1 cellular context compared by ENCODE assay signal in the genomic region with DNA sequence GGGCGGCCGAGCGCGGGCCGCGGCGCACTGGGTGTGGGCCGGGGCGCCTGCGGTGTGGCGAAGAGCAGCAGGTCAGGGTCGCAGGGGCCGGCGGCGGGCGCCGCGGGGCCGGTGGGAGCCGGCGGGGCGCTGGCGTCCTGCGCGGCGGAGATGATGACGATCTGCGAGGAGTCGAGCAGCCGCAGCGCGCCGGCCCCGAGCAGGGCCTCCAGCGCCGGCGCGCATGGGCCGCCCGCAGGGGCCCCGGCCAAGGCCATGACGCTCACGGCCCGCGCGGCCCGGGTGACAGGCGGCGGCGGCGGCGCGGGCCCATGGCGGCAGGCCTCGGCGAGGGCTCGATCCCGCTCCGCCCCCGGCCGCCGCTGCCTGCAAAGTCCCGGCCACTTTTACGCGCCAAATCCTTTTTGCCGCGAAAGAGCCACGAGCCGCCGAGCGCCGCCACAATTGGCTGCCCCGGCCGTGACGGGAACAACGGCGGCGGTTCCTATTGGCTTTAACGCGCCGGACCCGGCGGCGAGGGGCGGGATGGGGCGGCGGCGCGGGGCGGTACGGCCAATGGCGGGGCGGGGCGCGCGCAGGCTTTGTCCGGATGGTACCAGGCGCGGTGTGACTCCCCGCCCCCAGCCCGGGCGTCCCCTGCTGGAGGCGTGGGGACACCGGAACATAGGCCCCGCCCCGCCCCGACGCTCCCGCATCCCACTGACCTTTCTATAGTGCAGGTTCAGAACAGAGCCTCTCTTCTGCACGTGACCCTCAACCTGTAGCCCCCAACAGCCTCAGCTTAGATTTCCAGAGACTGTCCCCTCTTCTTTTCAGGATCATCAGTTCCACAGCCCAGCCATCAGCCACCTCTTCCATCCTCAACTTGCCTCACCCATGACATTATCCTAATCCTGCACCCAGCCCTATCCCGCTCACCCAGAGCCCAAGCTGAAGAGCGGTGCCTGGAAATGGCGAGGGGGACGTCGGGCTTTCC.
A peak's percentile ranks its signal among the peaks of the same experiment; 100 is the strongest.
TF ChIP-seq lines count a peak whose summit lies in the region.

A gene with protein sequence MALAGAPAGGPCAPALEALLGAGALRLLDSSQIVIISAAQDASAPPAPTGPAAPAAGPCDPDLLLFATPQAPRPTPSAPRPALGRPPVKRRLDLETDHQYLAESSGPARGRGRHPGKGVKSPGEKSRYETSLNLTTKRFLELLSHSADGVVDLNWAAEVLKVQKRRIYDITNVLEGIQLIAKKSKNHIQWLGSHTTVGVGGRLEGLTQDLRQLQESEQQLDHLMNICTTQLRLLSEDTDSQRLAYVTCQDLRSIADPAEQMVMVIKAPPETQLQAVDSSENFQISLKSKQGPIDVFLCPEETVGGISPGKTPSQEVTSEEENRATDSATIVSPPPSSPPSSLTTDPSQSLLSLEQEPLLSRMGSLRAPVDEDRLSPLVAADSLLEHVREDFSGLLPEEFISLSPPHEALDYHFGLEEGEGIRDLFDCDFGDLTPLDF (minus strand): TSS at position 378 of the 976 bp plus-strand sequence. CDS start 121 bp downstream, at position 257.

TF ChIP-seq in GM12878, 131 proteins besides CTCF, POLR2A, EP300 and RAD21 (continued from another document):
- TF ChIP-seq, protein P1, sequence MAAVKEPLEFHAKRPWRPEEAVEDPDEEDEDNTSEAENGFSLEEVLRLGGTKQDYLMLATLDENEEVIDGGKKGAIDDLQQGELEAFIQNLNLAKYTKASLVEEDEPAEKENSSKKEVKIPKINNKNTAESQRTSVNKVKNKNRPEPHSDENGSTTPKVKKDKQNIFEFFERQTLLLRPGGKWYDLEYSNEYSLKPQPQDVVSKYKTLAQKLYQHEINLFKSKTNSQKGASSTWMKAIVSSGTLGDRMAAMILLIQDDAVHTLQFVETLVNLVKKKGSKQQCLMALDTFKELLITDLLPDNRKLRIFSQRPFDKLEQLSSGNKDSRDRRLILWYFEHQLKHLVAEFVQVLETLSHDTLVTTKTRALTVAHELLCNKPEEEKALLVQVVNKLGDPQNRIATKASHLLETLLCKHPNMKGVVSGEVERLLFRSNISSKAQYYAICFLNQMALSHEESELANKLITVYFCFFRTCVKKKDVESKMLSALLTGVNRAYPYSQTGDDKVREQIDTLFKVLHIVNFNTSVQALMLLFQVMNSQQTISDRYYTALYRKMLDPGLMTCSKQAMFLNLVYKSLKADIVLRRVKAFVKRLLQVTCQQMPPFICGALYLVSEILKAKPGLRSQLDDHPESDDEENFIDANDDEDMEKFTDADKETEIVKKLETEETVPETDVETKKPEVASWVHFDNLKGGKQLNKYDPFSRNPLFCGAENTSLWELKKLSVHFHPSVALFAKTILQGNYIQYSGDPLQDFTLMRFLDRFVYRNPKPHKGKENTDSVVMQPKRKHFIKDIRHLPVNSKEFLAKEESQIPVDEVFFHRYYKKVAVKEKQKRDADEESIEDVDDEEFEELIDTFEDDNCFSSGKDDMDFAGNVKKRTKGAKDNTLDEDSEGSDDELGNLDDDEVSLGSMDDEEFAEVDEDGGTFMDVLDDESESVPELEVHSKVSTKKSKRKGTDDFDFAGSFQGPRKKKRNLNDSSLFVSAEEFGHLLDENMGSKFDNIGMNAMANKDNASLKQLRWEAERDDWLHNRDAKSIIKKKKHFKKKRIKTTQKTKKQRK (IDR thresholded peaks at IDR 0.05; ENCODE audit: low read depth, low read length) = peak; percentile 23; the same call in 1 of the 2 replicates
- no peak for TF ChIP-seq FOXM1 (IDR thresholded peaks at IDR 0.05; ENCODE audit: low read depth, low read length)
- TF ChIP-seq TAF1 (IDR thresholded peaks at IDR 0.05; ENCODE audit: borderline replicate concordance, low read depth, low read length) = no peak
- TF ChIP-seq, protein P2, sequence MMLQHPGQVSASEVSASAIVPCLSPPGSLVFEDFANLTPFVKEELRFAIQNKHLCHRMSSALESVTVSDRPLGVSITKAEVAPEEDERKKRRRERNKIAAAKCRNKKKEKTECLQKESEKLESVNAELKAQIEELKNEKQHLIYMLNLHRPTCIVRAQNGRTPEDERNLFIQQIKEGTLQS (IDR thresholded peaks at IDR 0.05; ENCODE audit: borderline replicate concordance, extremely low read depth, low read depth, low read length) = no peak
- TF ChIP-seq DPF2 (IDR thresholded peaks at IDR 0.05) = no peak
- TF ChIP-seq, protein P3, sequence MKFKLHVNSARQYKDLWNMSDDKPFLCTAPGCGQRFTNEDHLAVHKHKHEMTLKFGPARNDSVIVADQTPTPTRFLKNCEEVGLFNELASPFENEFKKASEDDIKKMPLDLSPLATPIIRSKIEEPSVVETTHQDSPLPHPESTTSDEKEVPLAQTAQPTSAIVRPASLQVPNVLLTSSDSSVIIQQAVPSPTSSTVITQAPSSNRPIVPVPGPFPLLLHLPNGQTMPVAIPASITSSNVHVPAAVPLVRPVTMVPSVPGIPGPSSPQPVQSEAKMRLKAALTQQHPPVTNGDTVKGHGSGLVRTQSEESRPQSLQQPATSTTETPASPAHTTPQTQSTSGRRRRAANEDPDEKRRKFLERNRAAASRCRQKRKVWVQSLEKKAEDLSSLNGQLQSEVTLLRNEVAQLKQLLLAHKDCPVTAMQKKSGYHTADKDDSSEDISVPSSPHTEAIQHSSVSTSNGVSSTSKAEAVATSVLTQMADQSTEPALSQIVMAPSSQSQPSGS (IDR thresholded peaks at IDR 0.05; ENCODE audit: low read length) = no peak
- TF ChIP-seq, protein P4, sequence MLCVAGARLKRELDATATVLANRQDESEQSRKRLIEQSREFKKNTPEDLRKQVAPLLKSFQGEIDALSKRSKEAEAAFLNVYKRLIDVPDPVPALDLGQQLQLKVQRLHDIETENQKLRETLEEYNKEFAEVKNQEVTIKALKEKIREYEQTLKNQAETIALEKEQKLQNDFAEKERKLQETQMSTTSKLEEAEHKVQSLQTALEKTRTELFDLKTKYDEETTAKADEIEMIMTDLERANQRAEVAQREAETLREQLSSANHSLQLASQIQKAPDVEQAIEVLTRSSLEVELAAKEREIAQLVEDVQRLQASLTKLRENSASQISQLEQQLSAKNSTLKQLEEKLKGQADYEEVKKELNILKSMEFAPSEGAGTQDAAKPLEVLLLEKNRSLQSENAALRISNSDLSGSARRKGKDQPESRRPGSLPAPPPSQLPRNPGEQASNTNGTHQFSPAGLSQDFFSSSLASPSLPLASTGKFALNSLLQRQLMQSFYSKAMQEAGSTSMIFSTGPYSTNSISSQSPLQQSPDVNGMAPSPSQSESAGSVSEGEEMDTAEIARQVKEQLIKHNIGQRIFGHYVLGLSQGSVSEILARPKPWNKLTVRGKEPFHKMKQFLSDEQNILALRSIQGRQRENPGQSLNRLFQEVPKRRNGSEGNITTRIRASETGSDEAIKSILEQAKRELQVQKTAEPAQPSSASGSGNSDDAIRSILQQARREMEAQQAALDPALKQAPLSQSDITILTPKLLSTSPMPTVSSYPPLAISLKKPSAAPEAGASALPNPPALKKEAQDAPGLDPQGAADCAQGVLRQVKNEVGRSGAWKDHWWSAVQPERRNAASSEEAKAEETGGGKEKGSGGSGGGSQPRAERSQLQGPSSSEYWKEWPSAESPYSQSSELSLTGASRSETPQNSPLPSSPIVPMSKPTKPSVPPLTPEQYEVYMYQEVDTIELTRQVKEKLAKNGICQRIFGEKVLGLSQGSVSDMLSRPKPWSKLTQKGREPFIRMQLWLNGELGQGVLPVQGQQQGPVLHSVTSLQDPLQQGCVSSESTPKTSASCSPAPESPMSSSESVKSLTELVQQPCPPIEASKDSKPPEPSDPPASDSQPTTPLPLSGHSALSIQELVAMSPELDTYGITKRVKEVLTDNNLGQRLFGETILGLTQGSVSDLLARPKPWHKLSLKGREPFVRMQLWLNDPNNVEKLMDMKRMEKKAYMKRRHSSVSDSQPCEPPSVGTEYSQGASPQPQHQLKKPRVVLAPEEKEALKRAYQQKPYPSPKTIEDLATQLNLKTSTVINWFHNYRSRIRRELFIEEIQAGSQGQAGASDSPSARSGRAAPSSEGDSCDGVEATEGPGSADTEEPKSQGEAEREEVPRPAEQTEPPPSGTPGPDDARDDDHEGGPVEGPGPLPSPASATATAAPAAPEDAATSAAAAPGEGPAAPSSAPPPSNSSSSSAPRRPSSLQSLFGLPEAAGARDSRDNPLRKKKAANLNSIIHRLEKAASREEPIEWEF (IDR thresholded peaks at IDR 0.05; ENCODE audit: insufficient replicate concordance, low read depth, low read length) = no peak
- TF ChIP-seq, protein P5, sequence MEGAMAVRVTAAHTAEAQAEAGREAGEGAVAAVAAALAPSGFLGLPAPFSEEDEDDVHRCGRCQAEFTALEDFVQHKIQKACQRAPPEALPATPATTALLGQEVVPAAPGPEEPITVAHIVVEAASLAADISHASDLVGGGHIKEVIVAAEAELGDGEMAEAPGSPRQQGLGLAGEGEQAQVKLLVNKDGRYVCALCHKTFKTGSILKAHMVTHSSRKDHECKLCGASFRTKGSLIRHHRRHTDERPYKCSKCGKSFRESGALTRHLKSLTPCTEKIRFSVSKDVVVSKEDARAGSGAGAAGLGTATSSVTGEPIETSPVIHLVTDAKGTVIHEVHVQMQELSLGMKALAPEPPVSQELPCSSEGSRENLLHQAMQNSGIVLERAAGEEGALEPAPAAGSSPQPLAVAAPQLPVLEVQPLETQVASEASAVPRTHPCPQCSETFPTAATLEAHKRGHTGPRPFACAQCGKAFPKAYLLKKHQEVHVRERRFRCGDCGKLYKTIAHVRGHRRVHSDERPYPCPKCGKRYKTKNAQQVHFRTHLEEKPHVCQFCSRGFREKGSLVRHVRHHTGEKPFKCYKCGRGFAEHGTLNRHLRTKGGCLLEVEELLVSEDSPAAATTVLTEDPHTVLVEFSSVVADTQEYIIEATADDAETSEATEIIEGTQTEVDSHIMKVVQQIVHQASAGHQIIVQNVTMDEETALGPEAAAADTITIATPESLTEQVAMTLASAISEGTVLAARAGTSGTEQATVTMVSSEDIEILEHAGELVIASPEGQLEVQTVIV (IDR thresholded peaks at IDR 0.05; ENCODE audit: borderline replicate concordance, partially characterized antibody) = no peak
- peak; percentile 10; the same call in 1 of the 2 replicates for TF ChIP-seq NR2C1 (IDR thresholded peaks at IDR 0.05)
- no peak for TF ChIP-seq SIX5 (IDR thresholded peaks at IDR 0.05; ENCODE audit: low read depth, low read length, severe bottlenecking)
- peak; percentile 17 for TF ChIP-seq NR2F1 (conservative IDR thresholded peaks at IDR 0.05)
- no peak for TF ChIP-seq HDAC6 (IDR thresholded peaks at IDR 0.05; ENCODE audit: unreplicated experiment)
- TF ChIP-seq, protein P6, sequence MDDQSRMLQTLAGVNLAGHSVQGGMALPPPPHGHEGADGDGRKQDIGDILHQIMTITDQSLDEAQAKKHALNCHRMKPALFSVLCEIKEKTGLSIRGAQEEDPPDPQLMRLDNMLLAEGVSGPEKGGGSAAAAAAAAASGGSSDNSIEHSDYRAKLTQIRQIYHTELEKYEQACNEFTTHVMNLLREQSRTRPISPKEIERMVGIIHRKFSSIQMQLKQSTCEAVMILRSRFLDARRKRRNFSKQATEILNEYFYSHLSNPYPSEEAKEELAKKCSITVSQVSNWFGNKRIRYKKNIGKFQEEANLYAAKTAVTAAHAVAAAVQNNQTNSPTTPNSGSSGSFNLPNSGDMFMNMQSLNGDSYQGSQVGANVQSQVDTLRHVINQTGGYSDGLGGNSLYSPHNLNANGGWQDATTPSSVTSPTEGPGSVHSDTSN (IDR thresholded peaks at IDR 0.05; ENCODE audit: insufficient replicate concordance, low read depth, low read length) = no peak
- TF ChIP-seq RCOR1 (conservative IDR thresholded peaks at IDR 0.05; ENCODE audit: low read depth, low read length) = no peak
- TF ChIP-seq RELA (IDR thresholded peaks at IDR 0.05; ENCODE audit: borderline replicate concordance, partially characterized antibody) = no peak
- TF ChIP-seq CREB1 (IDR thresholded peaks at IDR 0.05; ENCODE audit: low read depth) = peak; percentile 84
- no peak for TF ChIP-seq PAX5 (IDR thresholded peaks at IDR 0.05; ENCODE audit: borderline replicate concordance, low read depth, low read length)
- TF ChIP-seq MXI1 (IDR thresholded peaks at IDR 0.05; ENCODE audit: low read depth, low read length) = peak; percentile 85; the same call in 1 of the 2 replicates
- no peak for TF ChIP-seq IRF4 (IDR thresholded peaks at IDR 0.05; ENCODE audit: low read depth, low read length)
- peak; percentile 63; the same call in 1 of the 2 replicates for TF ChIP-seq LARP7 (IDR thresholded peaks at IDR 0.05)
- no peak for TF ChIP-seq BCL11A (IDR thresholded peaks at IDR 0.05; ENCODE audit: low read depth, low read length)
- TF ChIP-seq, protein P7, sequence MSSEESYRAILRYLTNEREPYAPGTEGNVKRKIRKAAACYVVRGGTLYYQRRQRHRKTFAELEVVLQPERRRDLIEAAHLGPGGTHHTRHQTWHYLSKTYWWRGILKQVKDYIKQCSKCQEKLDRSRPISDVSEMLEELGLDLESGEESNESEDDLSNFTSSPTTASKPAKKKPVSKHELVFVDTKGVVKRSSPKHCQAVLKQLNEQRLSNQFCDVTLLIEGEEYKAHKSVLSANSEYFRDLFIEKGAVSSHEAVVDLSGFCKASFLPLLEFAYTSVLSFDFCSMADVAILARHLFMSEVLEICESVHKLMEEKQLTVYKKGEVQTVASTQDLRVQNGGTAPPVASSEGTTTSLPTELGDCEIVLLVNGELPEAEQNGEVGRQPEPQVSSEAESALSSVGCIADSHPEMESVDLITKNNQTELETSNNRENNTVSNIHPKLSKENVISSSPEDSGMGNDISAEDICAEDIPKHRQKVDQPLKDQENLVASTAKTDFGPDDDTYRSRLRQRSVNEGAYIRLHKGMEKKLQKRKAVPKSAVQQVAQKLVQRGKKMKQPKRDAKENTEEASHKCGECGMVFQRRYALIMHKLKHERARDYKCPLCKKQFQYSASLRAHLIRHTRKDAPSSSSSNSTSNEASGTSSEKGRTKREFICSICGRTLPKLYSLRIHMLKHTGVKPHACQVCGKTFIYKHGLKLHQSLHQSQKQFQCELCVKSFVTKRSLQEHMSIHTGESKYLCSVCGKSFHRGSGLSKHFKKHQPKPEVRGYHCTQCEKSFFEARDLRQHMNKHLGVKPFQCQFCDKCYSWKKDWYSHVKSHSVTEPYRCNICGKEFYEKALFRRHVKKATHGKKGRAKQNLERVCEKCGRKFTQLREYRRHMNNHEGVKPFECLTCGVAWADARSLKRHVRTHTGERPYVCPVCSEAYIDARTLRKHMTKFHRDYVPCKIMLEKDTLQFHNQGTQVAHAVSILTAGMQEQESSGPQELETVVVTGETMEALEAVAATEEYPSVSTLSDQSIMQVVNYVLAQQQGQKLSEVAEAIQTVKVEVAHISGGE (CRISPR knock-in tag; IDR thresholded peaks at IDR 0.05) = no peak
- TF ChIP-seq ZNF207 (IDR thresholded peaks at IDR 0.05; ENCODE audit: borderline replicate concordance) = no peak
- TF ChIP-seq BMI1 (IDR thresholded peaks at IDR 0.05; ENCODE audit: borderline replicate concordance) = no peak
- peak; percentile 94 for TF ChIP-seq SIN3A (IDR thresholded peaks at IDR 0.05; ENCODE audit: low read depth, low read length)
- no peak for TF ChIP-seq IKZF2 (IDR thresholded peaks at IDR 0.05)
- no peak for TF ChIP-seq ZBED1 (IDR thresholded peaks at IDR 0.05; ENCODE audit: borderline replicate concordance)
- 0 out of 2 replicates have a peak, but pooled peaks have one; percentile 17 for TF ChIP-seq EED (IDR thresholded peaks at IDR 0.05; ENCODE audit: low read depth)
- no peak for TF ChIP-seq MYC (IDR thresholded peaks at IDR 0.05; ENCODE audit: insufficient read depth, insufficient read length, insufficient replicate concordance, low read length, severe bottlenecking)
- TF ChIP-seq RFX5 (IDR thresholded peaks at IDR 0.05; ENCODE audit: low read depth, low read length) = peak; percentile 62; the same call in 1 of the 2 replicates
